In the genomic region with DNA sequence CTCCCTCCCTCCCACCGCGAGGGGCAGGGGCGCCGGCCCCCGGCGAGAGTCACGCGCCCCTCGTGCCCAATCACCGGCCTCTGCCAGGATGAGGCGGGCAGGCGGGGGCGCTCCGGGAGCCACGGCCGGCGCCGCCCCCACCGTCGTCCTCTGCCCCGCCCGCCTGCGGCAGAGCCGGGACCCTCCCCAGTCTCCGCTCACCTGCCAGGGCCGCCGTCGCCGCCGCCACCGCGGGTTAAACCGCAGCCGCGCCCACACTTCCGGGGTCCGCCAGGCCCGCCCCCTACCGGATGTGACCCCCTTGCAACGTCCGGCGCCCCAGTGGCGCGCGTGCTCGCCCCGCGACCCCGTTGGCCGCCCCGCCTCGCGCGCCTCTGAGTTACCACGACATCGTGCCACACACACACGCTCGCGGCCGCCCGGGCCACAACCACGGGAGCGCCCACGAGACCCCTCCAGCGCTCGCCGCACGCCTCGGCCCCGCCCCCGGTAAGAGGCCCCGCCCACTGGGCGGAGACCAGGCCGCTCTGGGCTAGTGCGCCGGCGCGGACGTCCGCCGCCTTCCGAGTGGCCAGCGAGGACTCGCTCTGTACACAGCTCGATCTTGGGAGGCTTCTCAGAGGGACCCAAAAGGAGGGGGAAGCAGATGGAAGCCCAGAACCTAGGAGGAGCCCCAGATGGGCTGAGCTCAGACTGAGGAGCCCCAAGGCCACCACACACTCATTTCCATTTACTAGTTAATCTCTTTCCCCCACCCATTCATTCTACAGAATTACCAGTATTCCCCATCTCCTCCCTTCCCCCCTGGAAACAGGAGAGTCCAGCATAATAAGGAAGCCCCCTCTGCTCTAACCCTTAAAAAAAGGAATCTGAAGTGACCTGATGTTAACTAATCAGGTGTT, we compare ENCODE assay signal across 1 cellular context.
TF ChIP-seq lines count a peak whose summit lies in the region.

VPS37C (minus strand) TSS at position 237 of the 902 bp plus-strand sequence. CDS start 22,597 bp downstream, outside the sequence.

TF ChIP-seq in HEK293, 187 proteins besides CTCF, POLR2A, EP300 and RAD21 (continued from another document and continues in another):
- TF ChIP-seq, protein P1, sequence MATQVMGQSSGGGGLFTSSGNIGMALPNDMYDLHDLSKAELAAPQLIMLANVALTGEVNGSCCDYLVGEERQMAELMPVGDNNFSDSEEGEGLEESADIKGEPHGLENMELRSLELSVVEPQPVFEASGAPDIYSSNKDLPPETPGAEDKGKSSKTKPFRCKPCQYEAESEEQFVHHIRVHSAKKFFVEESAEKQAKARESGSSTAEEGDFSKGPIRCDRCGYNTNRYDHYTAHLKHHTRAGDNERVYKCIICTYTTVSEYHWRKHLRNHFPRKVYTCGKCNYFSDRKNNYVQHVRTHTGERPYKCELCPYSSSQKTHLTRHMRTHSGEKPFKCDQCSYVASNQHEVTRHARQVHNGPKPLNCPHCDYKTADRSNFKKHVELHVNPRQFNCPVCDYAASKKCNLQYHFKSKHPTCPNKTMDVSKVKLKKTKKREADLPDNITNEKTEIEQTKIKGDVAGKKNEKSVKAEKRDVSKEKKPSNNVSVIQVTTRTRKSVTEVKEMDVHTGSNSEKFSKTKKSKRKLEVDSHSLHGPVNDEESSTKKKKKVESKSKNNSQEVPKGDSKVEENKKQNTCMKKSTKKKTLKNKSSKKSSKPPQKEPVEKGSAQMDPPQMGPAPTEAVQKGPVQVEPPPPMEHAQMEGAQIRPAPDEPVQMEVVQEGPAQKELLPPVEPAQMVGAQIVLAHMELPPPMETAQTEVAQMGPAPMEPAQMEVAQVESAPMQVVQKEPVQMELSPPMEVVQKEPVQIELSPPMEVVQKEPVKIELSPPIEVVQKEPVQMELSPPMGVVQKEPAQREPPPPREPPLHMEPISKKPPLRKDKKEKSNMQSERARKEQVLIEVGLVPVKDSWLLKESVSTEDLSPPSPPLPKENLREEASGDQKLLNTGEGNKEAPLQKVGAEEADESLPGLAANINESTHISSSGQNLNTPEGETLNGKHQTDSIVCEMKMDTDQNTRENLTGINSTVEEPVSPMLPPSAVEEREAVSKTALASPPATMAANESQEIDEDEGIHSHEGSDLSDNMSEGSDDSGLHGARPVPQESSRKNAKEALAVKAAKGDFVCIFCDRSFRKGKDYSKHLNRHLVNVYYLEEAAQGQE (tag by site-specific recombination; IDR thresholded peaks at IDR 0.05), result no peak
- TF ChIP-seq ZNF366 (tag by site-specific recombination; conservative IDR thresholded peaks at IDR 0.05) (no peak), ZNF350 (tag by site-specific recombination; IDR thresholded peaks at IDR 0.05) (no peak), ZNF394 (tag by site-specific recombination; IDR thresholded peaks at IDR 0.05; ENCODE audit: borderline replicate concordance) (no peak), YY2 (tag by site-specific recombination; IDR thresholded peaks at IDR 0.05) (no peak), ZNF654 (tag by site-specific recombination; IDR thresholded peaks at IDR 0.05; ENCODE audit: low read depth) (no peak), ZNF510 (tag by site-specific recombination; IDR thresholded peaks at IDR 0.05; ENCODE audit: insufficient replicate concordance) (no peak), BCL11A (tag by site-specific recombination; IDR thresholded peaks at IDR 0.05; ENCODE audit: low read depth) (no peak), ZFP69B (tag by site-specific recombination; IDR thresholded peaks at IDR 0.05) (no peak), ZNF214 (tag by site-specific recombination; IDR thresholded peaks at IDR 0.05; ENCODE audit: borderline replicate concordance) (no peak), ZFP3 (tag by site-specific recombination; IDR thresholded peaks at IDR 0.05; ENCODE audit: low read depth) (no peak), FEZF1 (tag by site-specific recombination; IDR thresholded peaks at IDR 0.05) (no peak), KLF10 (tag by site-specific recombination; IDR thresholded peaks at IDR 0.05) (peak; percentile 77; the same call in 1 of the 2 replicates), ZNF585B (tag by site-specific recombination; IDR thresholded peaks at IDR 0.05) (no peak), ZNF785 (tag by site-specific recombination; IDR thresholded peaks at IDR 0.05) (peak; percentile 45; the same call in 1 of the 2 replicates), YY1 (tag by site-specific recombination; IDR thresholded peaks at IDR 0.05) (0 out of 2 replicates have a peak, but pooled peaks have one; percentile 0), ZFP41 (tag by site-specific recombination; IDR thresholded peaks at IDR 0.05; ENCODE audit: borderline replicate concordance) (no peak), ZNF701 (tag by site-specific recombination; IDR thresholded peaks at IDR 0.05) (no peak), ZNF112 (tag by site-specific recombination; IDR thresholded peaks at IDR 0.05) (no peak), ZSCAN23 (tag by site-specific recombination; IDR thresholded peaks at IDR 0.05) (no peak), ZNF157 (tag by site-specific recombination; IDR thresholded peaks at IDR 0.05) (no peak), ZNF529 (tag by site-specific recombination; IDR thresholded peaks at IDR 0.05; ENCODE audit: insufficient replicate concordance) (no peak), ZNF146 (tag by site-specific recombination; IDR thresholded peaks at IDR 0.05) (no peak), ZBTB7A (tag by site-specific recombination; IDR thresholded peaks at IDR 0.05; ENCODE audit: low read depth) (no peak), ZNF362 (tag by site-specific recombination; IDR thresholded peaks at IDR 0.05) (no peak), SETDB1 (IDR thresholded peaks at IDR 0.05; ENCODE audit: insufficient read length, low read length) (no peak), KLF8 (tag by site-specific recombination; IDR thresholded peaks at IDR 0.05) (peak; percentile 58; the same call in 1 of the 2 replicates), ZBTB44 (tag by site-specific recombination; IDR thresholded peaks at IDR 0.05) (0 out of 2 replicates have a peak, but pooled peaks have one; percentile 20), ZNF335 (tag by site-specific recombination; conservative IDR thresholded peaks at IDR 0.05) (no peak; the same call in 1 of the 2 replicates), ELK4 (IDR thresholded peaks at IDR 0.05; ENCODE audit: borderline replicate concordance, low read depth, low read length) (peak; percentile 64; the same call in 1 of the 2 replicates), OVOL3 (tag by site-specific recombination; IDR thresholded peaks at IDR 0.05) (no peak), ZNF580 (tag by site-specific recombination; IDR thresholded peaks at IDR 0.05) (no peak), PBX3 (CRISPR knock-in tag; IDR thresholded peaks at IDR 0.05) (no peak), GFI1B (tag by site-specific recombination; IDR thresholded peaks at IDR 0.05) (no peak), ZNF174 (tag by site-specific recombination; IDR thresholded peaks at IDR 0.05) (no peak), ZNF221 (tag by site-specific recombination; IDR thresholded peaks at IDR 0.05; ENCODE audit: borderline replicate concordance) (no peak), ZNF548 (tag by site-specific recombination; IDR thresholded peaks at IDR 0.05) (no peak), ZNF830 (tag by site-specific recombination; IDR thresholded peaks at IDR 0.05; ENCODE audit: low read depth) (no peak), ZNF10 (tag by site-specific recombination; IDR thresholded peaks at IDR 0.05) (no peak), ZNF521 (tag by site-specific recombination; IDR thresholded peaks at IDR 0.05) (no peak), ZNF266 (tag by site-specific recombination; IDR thresholded peaks at IDR 0.05; ENCODE audit: low read depth) (no peak), BCL11B (tag by site-specific recombination; IDR thresholded peaks at IDR 0.05; ENCODE audit: low read depth) (no peak), ZNF629 (tag by site-specific recombination; IDR thresholded peaks at IDR 0.05) (no peak), ZNF24 (tag by site-specific recombination; IDR thresholded peaks at IDR 0.05) (no peak), ZNF561 (tag by site-specific recombination; IDR thresholded peaks at IDR 0.05; ENCODE audit: borderline replicate concordance) (peak; percentile 40; the same call in 1 of the 2 replicates), ZNF16 (tag by site-specific recombination; IDR thresholded peaks at IDR 0.05; ENCODE audit: low read depth) (no peak)
- TF ChIP-seq, protein P2, sequence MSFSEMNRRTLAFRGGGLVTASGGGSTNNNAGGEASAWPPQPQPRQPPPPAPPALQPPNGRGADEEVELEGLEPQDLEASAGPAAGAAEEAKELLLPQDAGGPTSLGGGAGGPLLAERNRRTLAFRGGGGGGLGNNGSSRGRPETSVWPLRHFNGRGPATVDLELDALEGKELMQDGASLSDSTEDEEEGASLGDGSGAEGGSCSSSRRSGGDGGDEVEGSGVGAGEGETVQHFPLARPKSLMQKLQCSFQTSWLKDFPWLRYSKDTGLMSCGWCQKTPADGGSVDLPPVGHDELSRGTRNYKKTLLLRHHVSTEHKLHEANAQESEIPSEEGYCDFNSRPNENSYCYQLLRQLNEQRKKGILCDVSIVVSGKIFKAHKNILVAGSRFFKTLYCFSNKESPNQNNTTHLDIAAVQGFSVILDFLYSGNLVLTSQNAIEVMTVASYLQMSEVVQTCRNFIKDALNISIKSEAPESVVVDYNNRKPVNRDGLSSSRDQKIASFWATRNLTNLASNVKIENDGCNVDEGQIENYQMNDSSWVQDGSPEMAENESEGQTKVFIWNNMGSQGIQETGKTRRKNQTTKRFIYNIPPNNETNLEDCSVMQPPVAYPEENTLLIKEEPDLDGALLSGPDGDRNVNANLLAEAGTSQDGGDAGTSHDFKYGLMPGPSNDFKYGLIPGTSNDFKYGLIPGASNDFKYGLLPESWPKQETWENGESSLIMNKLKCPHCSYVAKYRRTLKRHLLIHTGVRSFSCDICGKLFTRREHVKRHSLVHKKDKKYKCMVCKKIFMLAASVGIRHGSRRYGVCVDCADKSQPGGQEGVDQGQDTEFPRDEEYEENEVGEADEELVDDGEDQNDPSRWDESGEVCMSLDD (tag by site-specific recombination; IDR thresholded peaks at IDR 0.05), result no peak
- TF ChIP-seq, protein P3, sequence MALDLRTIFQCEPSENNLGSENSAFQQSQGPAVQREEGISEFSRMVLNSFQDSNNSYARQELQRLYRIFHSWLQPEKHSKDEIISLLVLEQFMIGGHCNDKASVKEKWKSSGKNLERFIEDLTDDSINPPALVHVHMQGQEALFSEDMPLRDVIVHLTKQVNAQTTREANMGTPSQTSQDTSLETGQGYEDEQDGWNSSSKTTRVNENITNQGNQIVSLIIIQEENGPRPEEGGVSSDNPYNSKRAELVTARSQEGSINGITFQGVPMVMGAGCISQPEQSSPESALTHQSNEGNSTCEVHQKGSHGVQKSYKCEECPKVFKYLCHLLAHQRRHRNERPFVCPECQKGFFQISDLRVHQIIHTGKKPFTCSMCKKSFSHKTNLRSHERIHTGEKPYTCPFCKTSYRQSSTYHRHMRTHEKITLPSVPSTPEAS (tag by site-specific recombination; IDR thresholded peaks at IDR 0.05), result no peak
- TF ChIP-seq, protein P4, sequence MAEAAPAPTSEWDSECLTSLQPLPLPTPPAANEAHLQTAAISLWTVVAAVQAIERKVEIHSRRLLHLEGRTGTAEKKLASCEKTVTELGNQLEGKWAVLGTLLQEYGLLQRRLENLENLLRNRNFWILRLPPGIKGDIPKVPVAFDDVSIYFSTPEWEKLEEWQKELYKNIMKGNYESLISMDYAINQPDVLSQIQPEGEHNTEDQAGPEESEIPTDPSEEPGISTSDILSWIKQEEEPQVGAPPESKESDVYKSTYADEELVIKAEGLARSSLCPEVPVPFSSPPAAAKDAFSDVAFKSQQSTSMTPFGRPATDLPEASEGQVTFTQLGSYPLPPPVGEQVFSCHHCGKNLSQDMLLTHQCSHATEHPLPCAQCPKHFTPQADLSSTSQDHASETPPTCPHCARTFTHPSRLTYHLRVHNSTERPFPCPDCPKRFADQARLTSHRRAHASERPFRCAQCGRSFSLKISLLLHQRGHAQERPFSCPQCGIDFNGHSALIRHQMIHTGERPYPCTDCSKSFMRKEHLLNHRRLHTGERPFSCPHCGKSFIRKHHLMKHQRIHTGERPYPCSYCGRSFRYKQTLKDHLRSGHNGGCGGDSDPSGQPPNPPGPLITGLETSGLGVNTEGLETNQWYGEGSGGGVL (tag by site-specific recombination; IDR thresholded peaks at IDR 0.05), result peak; percentile 10; the same call in 1 of the 2 replicates
